ENCODE assay signal across 14 cellular contexts in genomic region chr16:64356267-64356666, GRCh38.
DNase-seq lines count a peak whose midpoint lies in the region; ATAC-seq and TF ChIP-seq lines count a peak whose summit lies in the region.
"Had no signal": no experiment of that assay in that cellular context is flagged by ENCODE, and none has a peak within 500 bp of the region (broad histone marks: within the 10 kb centered on the region; RNA-seq: fewer than 3 reads in every experiment).

No MANE protein-coding gene starts in this region.

- H3K27ac ChIP-seq in smooth muscle cell (ENCODE audit: low read depth) = peak overlapping the region; percentile 67
- H3K27ac ChIP-seq: 22Rv1 had no signal

- ATAC-seq in HG03354 (IDR thresholded peaks at IDR 0.05; ENCODE audit: poor library complexity, severe bottlenecking, unreplicated experiment) = no peak
- ATAC-seq: left ventricle myocardium superior had no signal

- DNase-seq in SKM-1 treated with dmso at 0.1 percent for 144 hours (lab: John Stamatoyannopoulos, UW; ENCODE audit: unreplicated experiment) (peak; percentile 13), SKM-1 (lab: John Stamatoyannopoulos, UW; ENCODE audit: unreplicated experiment) (no peak), adipocyte (ENCODE audit: low read depth) (peak; percentile 90), foreskin melanocyte (peak; percentile 35), smooth muscle cell (lab: John Stamatoyannopoulos, UW; ENCODE audit: unreplicated experiment) (no peak), NCI-H2171 treated with DMSO at 0.1 percent for 48 hours (lab: John Stamatoyannopoulos, UW) (no peak), cardiac septum (ENCODE audit: low spot score) (no peak)
- DNase-seq: activated T-cell treated with anti-CD3 and anti-CD28 coated beads, Interleukin-2, amount 50 U/mL, for 24 hours; left ventricle myocardium superior; NCI-H2081; occipital lobe; stimulated activated CD4-positive, alpha-beta T cell treated with anti-CD3 and anti-CD28 coated beads, Interleukin-4, amount 100 ng/mL, for 24 hours had no signal

- H2AFZ ChIP-seq in smooth muscle cell (ENCODE audit: low read depth) = no peak overlapping the region

- H3K36me3 ChIP-seq in adipocyte (ENCODE audit: control insufficient read depth, insufficient read depth, low read length, severe bottlenecking) (no peaks in the 10 kb centered on the region), smooth muscle cell (ENCODE audit: low read depth) (no peaks in the 10 kb centered on the region)

- no peaks in the 10 kb centered on the region for H3K79me2 ChIP-seq in smooth muscle cell (ENCODE audit: low read depth)

- 0% methylated on average over 1 of the region's 1 CpG for WGBS in smooth muscle cell (ENCODE audit: low lambda C conversion rate)

- no peaks in the 10 kb centered on the region for H3K9me3 ChIP-seq in adipocyte (ENCODE audit: control insufficient read depth, low read length)
- H3K9me3 ChIP-seq in smooth muscle cell (replicated peaks; ENCODE audit: low read depth) = no peaks in the 10 kb centered on the region

- H3K4me3 ChIP-seq in adipocyte (ENCODE audit: low read length) (no peak overlapping the region), smooth muscle cell (no peak overlapping the region)

- H3K27me3 ChIP-seq in adipocyte (replicated peaks; ENCODE audit: control insufficient read depth, insufficient read depth, low read length) = no peaks in the 10 kb centered on the region
- H3K27me3 ChIP-seq in smooth muscle cell (ENCODE audit: low read depth) = no peaks in the 10 kb centered on the region

- H4K20me1 ChIP-seq in smooth muscle cell (ENCODE audit: low read depth) = no peaks in the 10 kb centered on the region

- H3K9ac ChIP-seq in adipocyte (ENCODE audit: low read length) (peak overlapping the region; percentile 74), smooth muscle cell (ENCODE audit: low read depth) (no peak overlapping the region)

- peak overlapping the region; percentile 48 for H3K4me2 ChIP-seq in smooth muscle cell

- H3K4me1 ChIP-seq in adipocyte (ENCODE audit: control insufficient read depth, insufficient read depth, low read length) (peaks cover 32% of the 10 kb centered on the region), smooth muscle cell (ENCODE audit: low read depth) (peaks cover 5% of the 10 kb centered on the region)

- no peaks in the 10 kb centered on the region for H3F3A ChIP-seq in smooth muscle cell (ENCODE audit: low read depth)

- intact Hi-C loops in cardiac septum (cut with DNase I) = no loop called here

- TF ChIP-seq CTCF in smooth muscle cell (IDR thresholded peaks at IDR 0.05; ENCODE audit: borderline replicate concordance, insufficient read depth, poor library complexity, severe bottlenecking) = no peak

Comparison
In these comparisons a context has a peak if more than half of its experiments do, and no peak if none do; other contexts are left out.
1. DNase-seq: peak in SKM-1 treated with dmso at 0.1 percent for 144 hours (single experiment), adipocyte (single experiment) and foreskin melanocyte (single experiment); none in SKM-1 (single experiment), smooth muscle cell (single experiment), NCI-H2171 treated with DMSO at 0.1 percent for 48 hours (single experiment) and cardiac septum (single experiment).